In genomic region chr6:3749390-3749978, GRCh38 we compare ENCODE assay signal across 8 cellular contexts. TPM values are rescaled to one million over a fixed set of nuclear protein-coding genes. Genes with fewer than 3 reads are reported as not detected.
DNase-seq lines count a peak whose midpoint lies in the region; ATAC-seq, FAIRE-seq and TF ChIP-seq lines count a peak whose summit lies in the region.

No MANE protein-coding gene starts in this region.

- CTCF ChIA-PET in A549 (lab: Yijun Ruan, JAX), result interaction anchor here (0.9 to 8.7 kb wide), 28 partner anchors 19 to 288 kb away, joined by 3 to 96 read pairs (median 7); partner anchors contain the start of gene FAM50B

- H3K9me3 ChIP-seq in A549, result no peaks in the 10 kb centered on the region
- H3K9me3 ChIP-seq in MG63, result no peaks in the 10 kb centered on the region

- H3K27me3 ChIP-seq in MG63, result no peaks in the 10 kb centered on the region
- no peaks in the 10 kb centered on the region for H3K27me3 ChIP-seq in dorsolateral prefrontal cortex

- H3K36me3 Mint-ChIP-seq in naive B cell, result no peaks in the 10 kb centered on the region

- H3K4me1 Mint-ChIP-seq in naive B cell, result peaks cover 43 to 52% (median 44%) of the 10 kb centered on the region in 3 donors

- no peak for TF ChIP-seq CTCF in A549 (IDR thresholded peaks at IDR 0.05)
- TF ChIP-seq CTCF in dorsolateral prefrontal cortex (IDR thresholded peaks at IDR 0.05 in 54 of 56, conservative IDR thresholded peaks at IDR 0.05 in 2 of 56; ENCODE audit: low read depth in 1 of 56, partially characterized antibody in 56 of 56), result no peak

- peaks cover 32% of the 10 kb centered on the region for H3K36me3 ChIP-seq in MG63

- WGBS in A549 (ENCODE audit: missing lambda C conversion rate), result 80% methylated on average over 22 of the region's 22 CpGs

- intact Hi-C loops in dorsolateral prefrontal cortex (cut with DNase I), result loop anchor here (2.0 to 10.0 kb wide), 4 partner anchors 47 to 405 kb away; partner anchors contain the start of gene FAM50B (in 1 of the 2)

- peak overlapping the region; percentile 75 for H3K4me3 ChIP-seq in A549
- H3K4me3 ChIP-seq in MG63, result peak overlapping the region; percentile 66
- H3K4me3 ChIP-seq in dorsolateral prefrontal cortex, result peak overlapping the region in 55 of 59 donors; percentile 47 to 81 (median 73)

- peak overlapping the region; percentile 55 to 88 (median 76) for H3K4me3 Mint-ChIP-seq in naive B cell

- peaks cover 39% of the 10 kb centered on the region for H3K4me1 ChIP-seq in A549

- TF ChIP-seq POLR2A in A549 (IDR thresholded peaks at IDR 0.05; ENCODE audit: low read length), result no peak

- no peak for TF ChIP-seq RAD21 in A549 (conservative IDR thresholded peaks at IDR 0.05 in 1 of 2, IDR thresholded peaks at IDR 0.05 in 1 of 2)

- H3K27me3 Mint-ChIP-seq in naive B cell, result peaks cover 0 to 17% (median 10%) of the 10 kb centered on the region in 3 donors

- peak overlapping the region; percentile 91 to 94; a peak in 5 of 6 replicates for H3K27ac ChIP-seq in A549
- H3K27ac ChIP-seq in dorsolateral prefrontal cortex, result peak overlapping the region; percentile 17 to 98 (median 92)

- peak overlapping the region in 3 of 6 donors; percentile 19 to 78 (median 44) for H3K27ac Mint-ChIP-seq in naive B cell

- FAIRE-seq in A549 (lab: Jason Lieb, UNC), result no peak

- ATAC-seq in A549 (no peak), naive B cell (ENCODE audit: low read depth in 2 of 2) (no peak), HG02840 (IDR thresholded peaks at IDR 0.05; ENCODE audit: low FRiP score, unreplicated experiment) (no peak), GM18868 (IDR thresholded peaks at IDR 0.05; ENCODE audit: unreplicated experiment) (no peak)

- no peaks in the 10 kb centered on the region for H3K9me3 Mint-ChIP-seq in naive B cell

- POLR2A ChIA-PET in A549 (lab: Yijun Ruan, JAX), result interaction anchor here (1.7 kb wide), 1 partner anchor 59 kb away, joined by 6 read pairs; no protein-coding TSS in a partner anchor

- TF ChIP-seq EP300 in A549 (IDR thresholded peaks at IDR 0.05), result no peak

- peak overlapping the region; percentile 87 for H3K4me2 ChIP-seq in A549

- DNase-seq in A549 (ENCODE audit: low read depth in 1 of 2, low spot score in 1 of 2) (no peak), MG63 (no peak), dorsolateral prefrontal cortex (no peak), naive B cell (no peak), C1 segment of cervical spinal cord (lab: John Stamatoyannopoulos, UW) (no peak)
- DNase-seq in stimulated activated CD4-positive, alpha-beta T cell treated with anti-CD3 and anti-CD28 coated beads, Interleukin-12 subunit alpha, Interleukin-12 subunit beta, amount 100 ng/mL, for 4 hours, result no peak

TF ChIP-seq in A549, 52 proteins besides CTCF, POLR2A, EP300 and RAD21:
- TF ChIP-seq MYC (IDR thresholded peaks at IDR 0.05; ENCODE audit: borderline replicate concordance, low read length), result no peak
- TF ChIP-seq SREBF2 (IDR thresholded peaks at IDR 0.05), result no peak
- TF ChIP-seq ESRRA (IDR thresholded peaks at IDR 0.05; ENCODE audit: borderline replicate concordance, low read length), result no peak
- no peak for TF ChIP-seq RCOR1 (IDR thresholded peaks at IDR 0.05; ENCODE audit: low read depth, low read length)
- no peak for TF ChIP-seq MAFK (IDR thresholded peaks at IDR 0.05; ENCODE audit: partially characterized antibody)
- no peak for TF ChIP-seq CEBPB (IDR thresholded peaks at IDR 0.05)
- TF ChIP-seq NR3C1 (IDR thresholded peaks at IDR 0.05), result no peak
- TF ChIP-seq EHMT2 (IDR thresholded peaks at IDR 0.05; ENCODE audit: low read depth), result no peak
- TF ChIP-seq FOSB (CRISPR knock-in tag; IDR thresholded peaks at IDR 0.05), result no peak
- TF ChIP-seq HEYL (CRISPR knock-in tag; IDR thresholded peaks at IDR 0.05), result no peak
- no peak for TF ChIP-seq MAZ (IDR thresholded peaks at IDR 0.05; ENCODE audit: borderline replicate concordance, low read depth, low read length)
- TF ChIP-seq ZNF302 (CRISPR knock-in tag; IDR thresholded peaks at IDR 0.05), result no peak
- TF ChIP-seq HOXA7 (CRISPR knock-in tag; IDR thresholded peaks at IDR 0.05), result no peak
- TF ChIP-seq PBX3 (IDR thresholded peaks at IDR 0.05), result no peak
- no peak for TF ChIP-seq CHD2 (IDR thresholded peaks at IDR 0.05; ENCODE audit: low read length, partially characterized antibody)
- no peak for TF ChIP-seq CBX8 (IDR thresholded peaks at IDR 0.05)
- TF ChIP-seq RFX5 (IDR thresholded peaks at IDR 0.05), result no peak
- TF ChIP-seq ZC3H11A (IDR thresholded peaks at IDR 0.05), result no peak
- TF ChIP-seq ZSCAN20 (CRISPR knock-in tag; IDR thresholded peaks at IDR 0.05), result no peak
TF ChIP-seq in A549: peak in this region for 0.

RNA-seq across cellular contexts. Expression of gene PXDC1, which starts 2.0 kb away (rescaled TPM):
- polyA plus RNA-seq in A549 (2011; rRNA removed), result 2.5 and 6.3 TPM in 2 replicates
- 2.5 and 4.8 TPM in 2 replicates for polyA plus RNA-seq in A549 (2012; cell fraction: cytosol; rRNA removed)
- 5.2 and 6.3 TPM in 2 replicates for polyA plus RNA-seq in A549 (2012; cell fraction: nucleus; rRNA removed)
- polyA plus RNA-seq in A549 (2017; fragmentation: RNase III; extraction: RNeasy Plus Mini Kit Qiagen cat#74134 plus additional on column Dnase treatment), result 6.6 to 8.0 TPM (median 7.1 TPM) in 3 replicates
- polyA minus RNA-seq in A549 (2011; rRNA and poly(A)+ RNA removed), result 3.3 and 4.5 TPM in 2 replicates
- total RNA-seq in MG63 (2014; rRNA removed; shearing (Covaris generic); ENCODE audit: low replicate concordance), result 67.9 and 71.9 TPM in 2 replicates
- 10 to 100 TPM in 115 of 120 experiments, 1 to 10 TPM in 5; 8.4 to 47.3 (median 17.5) TPM for total RNA-seq in dorsolateral prefrontal cortex
- 1 to 10 TPM in 2 of 6 donors, under 1 TPM in 3, not detected in 1; 0.44 to 3.1 (median 0.97) TPM for polyA plus RNA-seq in naive B cell (ENCODE audit: low read depth in 6 of 6)
